ENCODE assay signal across 8 cellular contexts in the genomic region with DNA sequence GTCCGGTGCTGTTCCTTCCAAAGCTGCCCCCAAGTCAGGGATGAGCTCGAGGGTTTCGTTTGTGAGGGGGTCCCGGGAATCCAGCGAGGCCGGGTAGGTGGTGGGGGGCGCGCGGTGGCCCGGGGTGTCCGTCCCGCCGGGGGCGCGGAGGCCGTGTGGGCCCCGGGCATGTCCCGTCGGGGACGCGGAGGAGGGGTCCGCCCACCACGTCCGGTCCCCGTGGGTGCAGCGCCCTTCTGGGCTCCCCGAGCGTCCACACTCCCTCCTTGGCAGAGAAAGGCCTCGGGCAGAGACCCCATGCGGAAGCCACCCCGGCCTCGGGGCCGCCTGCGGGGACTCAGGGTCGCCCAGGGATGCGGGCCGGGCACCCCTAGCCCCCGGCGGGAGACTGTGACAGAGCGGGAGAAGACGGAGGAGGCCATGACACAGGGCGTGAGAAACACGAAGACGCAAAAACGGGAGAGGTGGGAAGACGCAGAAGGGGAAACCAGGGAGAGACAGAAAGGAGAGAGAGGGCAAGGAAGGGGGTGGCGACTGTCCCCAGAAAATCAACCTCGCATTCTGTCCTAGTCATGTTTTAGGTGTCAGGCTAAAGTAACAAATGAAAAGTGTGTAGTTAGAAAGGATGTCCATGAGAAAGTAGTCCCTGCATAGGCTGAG. TPM values are rescaled to one million over a fixed set of nuclear protein-coding genes. Genes with fewer than 3 reads are reported as not detected.
A peak's percentile ranks its signal among the peaks of the same experiment; 100 is the strongest.
DNase-seq lines count a peak whose midpoint lies in the region; ATAC-seq and TF ChIP-seq lines count a peak whose summit lies in the region.

No MANE protein-coding gene starts in this region.

- peak; percentile 39 for ATAC-seq in CD8-positive, alpha-beta T cell
- ATAC-seq in GM19452 (IDR thresholded peaks at IDR 0.05; ENCODE audit: unreplicated experiment) = peak; percentile 50
- peak; percentile 50 for ATAC-seq in HG03571 (IDR thresholded peaks at IDR 0.05; ENCODE audit: unreplicated experiment)
- ATAC-seq in left ventricle myocardium superior = peak; percentile 71
- peak; percentile 72 to 79 (median 74) for ATAC-seq in psoas muscle

- no peak for TF ChIP-seq POLR2A in vagina (IDR thresholded peaks at IDR 0.05)

- peaks cover 28% of the 10 kb centered on the region for H3K4me1 Mint-ChIP-seq in CD8-positive, alpha-beta T cell (ENCODE audit: low read depth)
- peaks cover 18% of the 10 kb centered on the region for H3K4me1 Mint-ChIP-seq in activated naive CD8-positive, alpha-beta T cell treated with anti-CD3 and anti-CD28 coated beads for 36 hours

- H3K4me1 ChIP-seq in CD8-positive, alpha-beta T cell (ENCODE audit: insufficient read depth, low read length) = peaks cover 18% of the 10 kb centered on the region
- H3K4me1 ChIP-seq in SJCRH30 = peaks cover 9% of the 10 kb centered on the region
- peaks cover 11% of the 10 kb centered on the region for H3K4me1 ChIP-seq in psoas muscle
- H3K4me1 ChIP-seq in vagina = peaks cover 19% of the 10 kb centered on the region

- WGBS in psoas muscle, 3 donors = 0 to 1% (median 0%) methylated on average over 27 to 48 of the region's 48 CpGs

- intact Hi-C loops in CD8-positive, alpha-beta T cell (cut with DNase I, micrococcal nuclease) = loop anchor here (1.0 to 10.0 kb wide), 17 partner anchors 21 to 588 kb away; a partner anchor contains a TSS
- intact Hi-C loops in left ventricle myocardium superior (cut with micrococcal nuclease) (no loop called here), psoas muscle (cut with DNase I) (loop anchor here in 1 of 2 donors (2.0 kb wide), 1 partner anchor 36 kb away; a partner anchor contains a TSS), vagina (cut with DNase I) (no loop called here)

- peaks cover 9% of the 10 kb centered on the region for H3K9me3 Mint-ChIP-seq in CD8-positive, alpha-beta T cell
- peaks cover 5% of the 10 kb centered on the region for H3K9me3 Mint-ChIP-seq in activated naive CD8-positive, alpha-beta T cell treated with anti-CD3 and anti-CD28 coated beads for 36 hours

- peak in 6 of 7 experiments; percentile 45 to 76 (median 49) for DNase-seq in CD8-positive, alpha-beta T cell
- DNase-seq in SJCRH30 (peak; percentile 74 to 76), left ventricle myocardium superior (peak; percentile 71), psoas muscle (peak; percentile 65 to 69), vagina (ENCODE audit: extremely low spot score in 2 of 2) (no peak)
- DNase-seq in activated naive CD8-positive, alpha-beta T cell treated with anti-CD3 and anti-CD28 coated beads for 36 hours = peak; percentile 78

- H3K4me3 ChIP-seq in CD8-positive, alpha-beta T cell (ENCODE audit: low read depth, low read length) = peak overlapping the region; percentile 99
- H3K4me3 ChIP-seq in SJCRH30 (peak overlapping the region; percentile 85), psoas muscle (peak overlapping the region; percentile 91), vagina (peak overlapping the region; percentile 77 to 80)

- H3K27me3 ChIP-seq in CD8-positive, alpha-beta T cell (ENCODE audit: insufficient read depth, low read length) = no peaks in the 10 kb centered on the region
- H3K27me3 ChIP-seq in SJCRH30 (no peaks in the 10 kb centered on the region), psoas muscle (ENCODE audit: insufficient read depth in 3 of 3, low read length in 2 of 3) (no peaks in the 10 kb centered on the region), vagina (no peaks in the 10 kb centered on the region)

- H3K27ac ChIP-seq in CD8-positive, alpha-beta T cell (ENCODE audit: low read depth, low read length) = peak overlapping the region; percentile 88
- H3K27ac ChIP-seq in SJCRH30 (peak overlapping the region; percentile 55), psoas muscle (peak overlapping the region; percentile 92), vagina (peak overlapping the region; percentile 96)

- H3K9me3 ChIP-seq in CD8-positive, alpha-beta T cell (ENCODE audit: low read length) = peaks cover 11% of the 10 kb centered on the region
- H3K9me3 ChIP-seq in SJCRH30 (replicated peaks) (peaks cover 10% of the 10 kb centered on the region), psoas muscle (peaks cover 3% of the 10 kb centered on the region), vagina (no peaks in the 10 kb centered on the region)

- H3K27me3 Mint-ChIP-seq in CD8-positive, alpha-beta T cell (ENCODE audit: low read depth) = no peaks in the 10 kb centered on the region
- peaks cover 3% of the 10 kb centered on the region for H3K27me3 Mint-ChIP-seq in activated naive CD8-positive, alpha-beta T cell treated with anti-CD3 and anti-CD28 coated beads for 36 hours

- peak overlapping the region; percentile 100 for H3K4me3 Mint-ChIP-seq in CD8-positive, alpha-beta T cell
- peak overlapping the region; percentile 100 for H3K4me3 Mint-ChIP-seq in activated naive CD8-positive, alpha-beta T cell treated with anti-CD3 and anti-CD28 coated beads for 36 hours

- H3K36me3 Mint-ChIP-seq in CD8-positive, alpha-beta T cell = peaks cover 32% of the 10 kb centered on the region
- H3K36me3 Mint-ChIP-seq in activated naive CD8-positive, alpha-beta T cell treated with anti-CD3 and anti-CD28 coated beads for 36 hours = peaks cover 51% of the 10 kb centered on the region

- H3K36me3 ChIP-seq in CD8-positive, alpha-beta T cell (ENCODE audit: insufficient read depth, low read length) = peaks cover 6% of the 10 kb centered on the region
- H3K36me3 ChIP-seq in SJCRH30 (peaks cover 12% of the 10 kb centered on the region), psoas muscle (ENCODE audit: insufficient read depth in 1 of 2, low read depth in 1 of 2) (peaks cover 2 to 28% of the 10 kb centered on the region in 2 donors), vagina (peaks cover 0 to 18% of the 10 kb centered on the region in 2 donors)

- peak overlapping the region; percentile 98 for H3K27ac Mint-ChIP-seq in CD8-positive, alpha-beta T cell
- H3K27ac Mint-ChIP-seq in activated naive CD8-positive, alpha-beta T cell treated with anti-CD3 and anti-CD28 coated beads for 36 hours = peak overlapping the region; percentile 100

- TF ChIP-seq CTCF in CD8-positive, alpha-beta T cell (IDR thresholded peaks at IDR 0.05) = no peak
- TF ChIP-seq CTCF in psoas muscle (IDR thresholded peaks at IDR 0.05) (no peak), vagina (IDR thresholded peaks at IDR 0.05) (no peak)

- POLR2A ChIA-PET in CD8-positive, alpha-beta T cell (lab: Charles Lee) = interaction anchor here (0.7 to 3.4 kb wide), 9 partner anchors 9 to 429 kb away, joined by 3 to 61 read pairs (median 5); a partner anchor contains a TSS

- CTCF ChIA-PET in CD8-positive, alpha-beta T cell (lab: Charles Lee) = interaction anchor here (0.6 to 2.7 kb wide), 11 partner anchors 9 to 296 kb away, joined by 3 to 24 read pairs (median 4); a partner anchor contains a TSS

RNA-seq across cellular contexts. Expression of a gene that starts 0.7 kb away (rescaled TPM):
- total RNA-seq in CD8-positive, alpha-beta T cell = under 1 TPM; 0.52 to 0.56 TPM
- 0.57 and 0.89 TPM in 2 replicates for total RNA-seq in SJCRH30 (2014; rRNA removed; shearing (Covaris generic))
- under 1 TPM; 0.87 to 0.98 TPM for total RNA-seq in activated naive CD8-positive, alpha-beta T cell treated with anti-CD3 and anti-CD28 coated beads for 36 hours
- total RNA-seq in left ventricle myocardium superior (0.72 TPM), psoas muscle (1 to 10 TPM in 3 of 4 donors, under 1 TPM in 1; 0.76 to 1.9 (median 1.7) TPM), vagina (2.9 TPM)
- polyA plus RNA-seq in psoas muscle = 1 to 10 TPM in 2 of 3 donors, under 1 TPM in 1; 0.66 to 2.5 (median 1.4) TPM

RNA-seq across cellular contexts. Expression of a gene that starts 20.5 kb away (rescaled TPM):
- 10 to 100 TPM; 12.9 to 15.1 TPM for total RNA-seq in CD8-positive, alpha-beta T cell
- 16.4 and 18.5 TPM in 2 replicates for total RNA-seq in SJCRH30 (2014; rRNA removed; shearing (Covaris generic))
- 10 to 100 TPM; 10.5 to 11.1 TPM for total RNA-seq in activated naive CD8-positive, alpha-beta T cell treated with anti-CD3 and anti-CD28 coated beads for 36 hours
- total RNA-seq in left ventricle myocardium superior (6.6 TPM), psoas muscle (10 to 100 TPM in 1 of 4 donors, 1 to 10 TPM in 3; 7.8 to 12.4 (median 8.6) TPM), vagina (21.4 TPM)
- 1 to 10 TPM; 2.8 to 6.9 (median 4.2) TPM for polyA plus RNA-seq in psoas muscle

RNA-seq across cellular contexts. Expression of a gene that starts 36.3 kb away (rescaled TPM):
- 1 to 10 TPM; 4.7 to 5.7 TPM for total RNA-seq in CD8-positive, alpha-beta T cell
- 4.0 and 5.2 TPM in 2 replicates for total RNA-seq in SJCRH30 (2014; rRNA removed; shearing (Covaris generic))
- total RNA-seq in activated naive CD8-positive, alpha-beta T cell treated with anti-CD3 and anti-CD28 coated beads for 36 hours = 1 to 10 TPM; 4.6 to 4.9 TPM
- 2.7 TPM for total RNA-seq in left ventricle myocardium superior
- total RNA-seq in psoas muscle = 1 to 10 TPM; 2.1 to 3.6 (median 3.3) TPM
- polyA plus RNA-seq in psoas muscle = 1 to 10 TPM; 2.5 to 4.4 (median 3.1) TPM
- total RNA-seq in vagina = 8.3 TPM

Comparison
In these comparisons a context has a peak if more than half of its experiments do, and no peak if none do; other contexts are left out.
1. DNase-seq: peak in CD8-positive, alpha-beta T cell (6 of 7), SJCRH30 (2 of 2), activated naive CD8-positive, alpha-beta T cell treated with anti-CD3 and anti-CD28 coated beads for 36 hours (single experiment), left ventricle myocardium superior (single experiment) and psoas muscle (2 of 2); none in vagina (0 of 2).
2. intact Hi-C loops: an anchor here in CD8-positive, alpha-beta T cell (1.0 to 10.0 kb wide); none called in left ventricle myocardium superior and vagina.
3. Peak in every context shown above with its lines, with median percentiles within 50 percentile points of each other: ATAC-seq, H3K27ac ChIP-seq and H3K4me3 ChIP-seq.